In the genomic region with DNA sequence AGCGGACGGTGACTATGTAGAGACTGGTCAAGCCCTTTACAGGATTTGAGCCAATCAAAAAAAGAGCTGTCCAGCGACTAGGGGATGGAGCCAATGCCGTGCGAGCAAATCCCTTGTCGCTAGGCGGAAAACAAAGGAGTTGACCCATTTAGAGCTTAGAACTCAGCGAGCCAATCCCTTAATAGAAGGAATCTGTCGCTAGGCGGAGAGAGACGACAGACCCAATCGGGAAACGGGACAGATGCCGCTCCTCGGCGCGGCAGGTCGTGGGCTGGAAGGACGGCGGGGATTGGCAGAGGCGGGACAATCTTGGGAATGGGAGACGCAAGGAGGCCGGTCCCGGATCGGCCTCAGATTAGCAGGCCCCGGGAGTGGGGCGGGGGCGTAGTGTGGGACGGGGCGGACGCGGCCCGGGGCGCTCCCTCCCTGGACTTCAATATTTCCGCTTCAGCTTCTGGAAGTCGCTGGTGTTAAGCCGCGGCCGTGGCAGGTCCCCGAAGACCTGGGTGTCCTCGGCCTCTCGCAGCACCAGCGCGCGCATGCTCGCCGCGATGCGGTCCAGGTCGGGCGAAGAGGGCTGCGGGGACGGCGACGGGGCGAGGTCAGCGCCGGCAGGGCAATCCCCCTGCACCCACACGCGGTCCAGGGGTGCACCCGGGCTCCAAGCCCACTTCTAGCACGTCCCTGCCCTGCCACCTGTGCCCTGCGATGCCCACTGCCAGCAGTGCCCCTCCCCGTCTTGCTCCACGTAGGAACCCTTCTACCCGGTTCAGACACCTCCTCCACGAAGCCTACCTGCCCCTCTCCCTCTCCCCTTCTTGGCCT, we compare ENCODE assay signal across 8 cellular contexts. TPM values are rescaled to one million over a fixed set of nuclear protein-coding genes. Genes with fewer than 3 reads are reported as not detected.
DNase-seq lines count a peak whose midpoint lies in the region; ATAC-seq and TF ChIP-seq lines count a peak whose summit lies in the region.

No MANE protein-coding gene starts in this region.

- peak; percentile 69 for ATAC-seq in HG02623 (IDR thresholded peaks at IDR 0.05; ENCODE audit: unreplicated experiment)
- peak; percentile 86 for ATAC-seq in omental fat pad (ENCODE audit: low FRiP score)
- ATAC-seq in thoracic aorta (ENCODE audit: insufficient number of reproducible peaks, low FRiP score, low read depth): peak; percentile 96

- peak overlapping the region; percentile 73 for H3K27ac Mint-ChIP-seq in activated naive CD8-positive, alpha-beta T cell treated with anti-CD3 and anti-CD28 coated beads for 36 hours
- peak overlapping the region; percentile 96 for H3K27ac Mint-ChIP-seq in glutamatergic neuron (ENCODE audit: unreplicated experiment)

- peak overlapping the region; percentile 71 for H3K4me3 ChIP-seq in thoracic aorta

- H3K36me3 Mint-ChIP-seq in activated naive CD8-positive, alpha-beta T cell treated with anti-CD3 and anti-CD28 coated beads for 36 hours: peaks cover 15% of the 10 kb centered on the region
- no peaks in the 10 kb centered on the region for H3K36me3 Mint-ChIP-seq in glutamatergic neuron (ENCODE audit: unreplicated experiment)

- DNase-seq in GM10266 (ENCODE audit: extremely low spot score) (peak; percentile 93), NCI-H1105 (lab: John Stamatoyannopoulos, UW) (peak; percentile 99), SKM-1 (lab: John Stamatoyannopoulos, UW; ENCODE audit: unreplicated experiment) (peak; percentile 96), glutamatergic neuron (peak; percentile 93), omental fat pad (ENCODE audit: low spot score) (peak; percentile 79), thoracic aorta (ENCODE audit: low spot score) (peak; percentile 88)
- peak; percentile 89 for DNase-seq in activated naive CD8-positive, alpha-beta T cell treated with anti-CD3 and anti-CD28 coated beads for 36 hours

- H3K9me3 Mint-ChIP-seq in activated naive CD8-positive, alpha-beta T cell treated with anti-CD3 and anti-CD28 coated beads for 36 hours: no peaks in the 10 kb centered on the region
- peaks cover 13% of the 10 kb centered on the region for H3K9me3 Mint-ChIP-seq in glutamatergic neuron (ENCODE audit: unreplicated experiment)

- no peaks in the 10 kb centered on the region for H3K36me3 ChIP-seq in thoracic aorta

- H3K4me3 Mint-ChIP-seq in activated naive CD8-positive, alpha-beta T cell treated with anti-CD3 and anti-CD28 coated beads for 36 hours: no peak overlapping the region
- H3K4me3 Mint-ChIP-seq in glutamatergic neuron (ENCODE audit: unreplicated experiment): no peak overlapping the region

- peak overlapping the region; percentile 90 to 92 for H3K27ac ChIP-seq in thoracic aorta

- TF ChIP-seq CTCF in GM10266 (IDR thresholded peaks at IDR 0.05; ENCODE audit: control insufficient read depth, insufficient read depth, low read depth, missing control alignments) (no peak), glutamatergic neuron (IDR thresholded peaks at IDR 0.05; ENCODE audit: partially characterized antibody, unreplicated experiment) (peak; percentile 25), omental fat pad (IDR thresholded peaks at IDR 0.05) (no peak), thoracic aorta (IDR thresholded peaks at IDR 0.05) (peak; percentile 7)

- peaks cover 18 to 48% of the 10 kb centered on the region in 2 donors for H3K4me1 ChIP-seq in thoracic aorta (ENCODE audit: control insufficient read depth in 1 of 2, low read depth in 2 of 2)

- H3K9me3 ChIP-seq in thoracic aorta: no peaks in the 10 kb centered on the region

- H3K27me3 Mint-ChIP-seq in activated naive CD8-positive, alpha-beta T cell treated with anti-CD3 and anti-CD28 coated beads for 36 hours: no peaks in the 10 kb centered on the region
- peaks cover 14% of the 10 kb centered on the region for H3K27me3 Mint-ChIP-seq in glutamatergic neuron (ENCODE audit: unreplicated experiment)

- H3K4me1 Mint-ChIP-seq in activated naive CD8-positive, alpha-beta T cell treated with anti-CD3 and anti-CD28 coated beads for 36 hours: peaks cover 39% of the 10 kb centered on the region
- H3K4me1 Mint-ChIP-seq in glutamatergic neuron (ENCODE audit: low read depth, unreplicated experiment): peaks cover 16% of the 10 kb centered on the region

- no peaks in the 10 kb centered on the region for H3K27me3 ChIP-seq in thoracic aorta (replicated peaks; ENCODE audit: insufficient read depth)

RNA-seq across cellular contexts. Expression of gene PNKP, which starts 2.3 kb away (rescaled TPM):
- 100 to 1,000 TPM in 1 of 2 experiments, 10 to 100 TPM in 1; 78.9 to 143 TPM for total RNA-seq in activated naive CD8-positive, alpha-beta T cell treated with anti-CD3 and anti-CD28 coated beads for 36 hours
- total RNA-seq in glutamatergic neuron (ENCODE audit: unreplicated experiment): 81.3 TPM
- 10 to 100 TPM; 33.9 to 69.7 (median 50.2) TPM for total RNA-seq in omental fat pad
- 10 to 100 TPM; 55.8 to 78.7 TPM for total RNA-seq in thoracic aorta

RNA-seq across cellular contexts. Expression of gene AKT1S1, which starts 7.5 kb away (rescaled TPM):
- 10 to 100 TPM; 21.0 to 22.7 TPM for total RNA-seq in activated naive CD8-positive, alpha-beta T cell treated with anti-CD3 and anti-CD28 coated beads for 36 hours
- total RNA-seq in glutamatergic neuron (ENCODE audit: unreplicated experiment) (23.7 TPM), omental fat pad (10 to 100 TPM; 12.2 to 18.3 (median 14.7) TPM), thoracic aorta (10 to 100 TPM; 15.2 to 20.7 TPM)

RNA-seq across cellular contexts. Expression of gene TBC1D17, which starts 7.8 kb away (rescaled TPM):
- total RNA-seq in activated naive CD8-positive, alpha-beta T cell treated with anti-CD3 and anti-CD28 coated beads for 36 hours: 10 to 100 TPM; 22.6 to 24.0 TPM
- 56.8 TPM for total RNA-seq in glutamatergic neuron (ENCODE audit: unreplicated experiment)
- total RNA-seq in omental fat pad: 10 to 100 TPM; 15.6 to 24.9 (median 22.3) TPM
- total RNA-seq in thoracic aorta: 10 to 100 TPM; 27.9 to 31.7 TPM

RNA-seq across cellular contexts. Expression of gene PTOV1, which starts 18.7 kb away (rescaled TPM):
- total RNA-seq in activated naive CD8-positive, alpha-beta T cell treated with anti-CD3 and anti-CD28 coated beads for 36 hours: 10 to 100 TPM; 73.9 to 76.4 TPM
- total RNA-seq in glutamatergic neuron (ENCODE audit: unreplicated experiment) (342 TPM), omental fat pad (10 to 100 TPM; 37.3 to 64.8 (median 58.1) TPM), thoracic aorta (10 to 100 TPM; 62.9 to 72.2 TPM)

RNA-seq across cellular contexts. Expression of gene IL4I1, which starts 27.0 kb away (rescaled TPM):
- total RNA-seq in activated naive CD8-positive, alpha-beta T cell treated with anti-CD3 and anti-CD28 coated beads for 36 hours: 1 to 10 TPM; 2.3 to 2.9 TPM
- total RNA-seq in glutamatergic neuron (ENCODE audit: unreplicated experiment) (0.59 TPM), omental fat pad (1 to 10 TPM in 2 of 4 donors, under 1 TPM in 1, not detected in 1; 0.56 to 5.5 (median 1.5) TPM), thoracic aorta (1 to 10 TPM; 1.5 to 2.2 TPM)

Comparison
In these comparisons a context has a peak if more than half of its experiments do, and no peak if none do; other contexts are left out.
1. Peak in every context shown above with its lines: DNase-seq, ATAC-seq, H3K4me3 ChIP-seq and H3K27ac ChIP-seq.
2. CTCF ChIP-seq: peak in glutamatergic neuron (single experiment) and thoracic aorta (single experiment); none in GM10266 (single experiment) and omental fat pad (0 of 3).